11 cellular contexts compared by ENCODE assay signal in genomic region chr22:31846161-31847115, GRCh38.
DNase-seq lines count a peak whose midpoint lies in the region; ATAC-seq, FAIRE-seq and TF ChIP-seq lines count a peak whose summit lies in the region.
"Had no signal": no experiment of that assay in that cellular context is flagged by ENCODE, and none has a peak within 500 bp of the region (broad histone marks: within the 10 kb centered on the region; RNA-seq: fewer than 3 reads in every experiment).

No MANE protein-coding gene starts in this region.

- H3K4me2 ChIP-seq in Loucy (ENCODE audit: low read depth, low read length, poor library complexity, severe bottlenecking) = no peak overlapping the region
- no peak overlapping the region for H3K4me2 ChIP-seq in K562 (ENCODE audit: insufficient read depth, low read length)

- H3K4me1 Mint-ChIP-seq in activated CD4-positive, alpha-beta T cell treated with anti-CD3 and anti-CD28 coated beads for 36 hours = peaks cover 9% of the 10 kb centered on the region

- peak; percentile 32 for DNase-seq in activated CD4-positive, alpha-beta T cell treated with anti-CD3 and anti-CD28 coated beads for 36 hours
- DNase-seq in activated CD4-positive, alpha-beta T cell treated with anti-CD3 and anti-CD28 coated beads, Interleukin-2, amount 50 U/mL, for 4 hours = no peak
- peak; percentile 26 to 48 (median 32) for DNase-seq in K562 (ENCODE audit: extremely low read depth in 1 of 4, low spot score in 3 of 4)
- peak; percentile 83 for DNase-seq in non-pigmented ciliary epithelial cell (ENCODE audit: low read depth)
- DNase-seq in midbrain (lab: John Stamatoyannopoulos, UW) = no peak
- DNase-seq in NCI-H1092 (lab: John Stamatoyannopoulos, UW) = no peak
- DNase-seq: NCI-H1930 had no signal

- H3K36me3 ChIP-seq in Loucy (ENCODE audit: insufficient read depth, low read length) = peaks cover 72% of the 10 kb centered on the region; the same call in 1 of the 2 replicates
- peaks cover 59% of the 10 kb centered on the region; the same call in 2 of the 3 replicates for H3K36me3 ChIP-seq in K562 (ENCODE audit: control insufficient read depth, insufficient read depth, low read length)

- H3K4me3 ChIP-seq in Loucy (ENCODE audit: low read length, poor library complexity, severe bottlenecking) (no peak overlapping the region), K562 (no peak overlapping the region)

- H3K9me2 ChIP-seq in Loucy (replicated peaks; ENCODE audit: low read depth, low read length) = no peaks in the 10 kb centered on the region

- H3K27ac ChIP-seq in K562 (ENCODE audit: extremely low read depth, low read depth, low read length) = no peak overlapping the region
- H3K27ac ChIP-seq: C4-2B had no signal

- in situ Hi-C loops in K562 (cut with MboI) = no loop called here

- H3K9me3 ChIP-seq in Loucy (ENCODE audit: insufficient read depth, low read depth, low read length) (no peaks in the 10 kb centered on the region), K562 (replicated peaks; ENCODE audit: control insufficient read depth, insufficient read depth, low read depth, low read length) (no peaks in the 10 kb centered on the region)

- H3K36me3 Mint-ChIP-seq in activated CD4-positive, alpha-beta T cell treated with anti-CD3 and anti-CD28 coated beads for 36 hours (ENCODE audit: low read depth) = peaks cover 40% of the 10 kb centered on the region

- intact Hi-C loops in activated CD4-positive, alpha-beta T cell treated with anti-CD3 and anti-CD28 coated beads for 36 hours (cut with DNase I, micrococcal nuclease) = loop anchor here in 1 of 2 experiments (1.0 kb wide), 1 partner anchor 17 kb away; no protein-coding TSS in a partner anchor
- intact Hi-C loops in K562 (cut with micrococcal nuclease) = no loop called here

- TF ChIP-seq RAD21 in K562 (CRISPR knock-in tag; conservative IDR thresholded peaks at IDR 0.05 in 1 of 2, IDR thresholded peaks at IDR 0.05 in 1 of 2) = peak in 1 of 2 experiments; percentile 21; a peak in 1 of 4 replicates

- H2AFZ ChIP-seq in Loucy (ENCODE audit: low read length) = no peak overlapping the region
- no peak overlapping the region for H2AFZ ChIP-seq in K562 (ENCODE audit: low read depth, low read length)

- H4K20me1 ChIP-seq in Loucy (ENCODE audit: insufficient read depth, low read length, poor library complexity, severe bottlenecking) (no peaks in the 10 kb centered on the region), K562 (replicated peaks; ENCODE audit: control insufficient read depth, insufficient read depth, low read length) (no peaks in the 10 kb centered on the region)

- TF ChIP-seq CTCF in Loucy (conservative IDR thresholded peaks at IDR 0.05; ENCODE audit: low read length) (peak; percentile 53; the same call in 1 of the 2 replicates), K562 (IDR thresholded peaks at IDR 0.05 in 2 of 3, conservative IDR thresholded peaks at IDR 0.05 in 1 of 3; ENCODE audit: insufficient read depth in 2 of 3, low read depth in 1 of 3, low read length in 3 of 3) (peak; percentile 41 to 61 (median 45); a peak in 5 of 6 replicates)

- WGBS in K562 (ENCODE audit: insufficient coverage, low coverage, missing lambda C conversion rate) = 76% methylated on average over 4 of the region's 6 CpGs

- H3K4me1 ChIP-seq in Loucy (ENCODE audit: insufficient read depth, low read length, poor library complexity, severe bottlenecking) = no peaks in the 10 kb centered on the region
- no peaks in the 10 kb centered on the region for H3K4me1 ChIP-seq in K562 (replicated peaks in 1 of 2; ENCODE audit: control insufficient read depth in 2 of 2, insufficient read depth in 2 of 2, low read length in 2 of 2)

- TF ChIP-seq EP300 in K562 (IDR thresholded peaks at IDR 0.05; ENCODE audit: low read length) = no peak

- no peaks in the 10 kb centered on the region for H3K27me3 ChIP-seq in Loucy (ENCODE audit: insufficient read depth, low read length, poor library complexity, severe bottlenecking)
- no peaks in the 10 kb centered on the region for H3K27me3 ChIP-seq in K562 (ENCODE audit: control insufficient read depth in 2 of 2, insufficient read depth in 2 of 2, low read length in 2 of 2)

- POLR2A ChIA-PET in activated CD4-positive, alpha-beta T cell treated with anti-CD3 and anti-CD28 coated beads for 36 hours (lab: Charles Lee) = no interaction called here
- POLR2A ChIA-PET in K562 (lab: Yijun Ruan, JAX) = no interaction called here

- FAIRE-seq in K562 (lab: Jason Lieb, UNC) = peak; percentile 51

- H3F3A ChIP-seq in Loucy (ENCODE audit: low read depth) = no peaks in the 10 kb centered on the region

- H3K9ac ChIP-seq in Loucy (ENCODE audit: low read depth, low read length, poor library complexity, severe bottlenecking) (no peak overlapping the region), K562 (ENCODE audit: insufficient read depth in 1 of 2, low read depth in 2 of 2, low read length in 2 of 2) (no peak overlapping the region)

- H3K4me3 Mint-ChIP-seq in activated CD4-positive, alpha-beta T cell treated with anti-CD3 and anti-CD28 coated beads for 36 hours = no peak overlapping the region

- H3K79me2 ChIP-seq in Loucy (ENCODE audit: insufficient read depth, low read length) (no peaks in the 10 kb centered on the region), K562 (ENCODE audit: control insufficient read depth, insufficient read depth, low read length) (no peaks in the 10 kb centered on the region)

- H3K9me3 Mint-ChIP-seq in activated CD4-positive, alpha-beta T cell treated with anti-CD3 and anti-CD28 coated beads for 36 hours (ENCODE audit: low read depth) = no peaks in the 10 kb centered on the region

- ATAC-seq in activated CD4-positive, alpha-beta T cell treated with anti-CD3 and anti-CD28 coated beads for 36 hours = peak; percentile 51
- ATAC-seq in K562 = peak; percentile 85
- ATAC-seq in GM19023 (IDR thresholded peaks at IDR 0.05; ENCODE audit: unreplicated experiment) = no peak
- ATAC-seq: sciatic nerve had no signal

- no peaks in the 10 kb centered on the region for H3K9me1 ChIP-seq in K562 (ENCODE audit: control insufficient read depth, insufficient read depth, low read length)

- TF ChIP-seq POLR2A in K562 (conservative IDR thresholded peaks at IDR 0.05) = no peak

- H3K27me3 Mint-ChIP-seq in activated CD4-positive, alpha-beta T cell treated with anti-CD3 and anti-CD28 coated beads for 36 hours = no peaks in the 10 kb centered on the region

- H3K27ac Mint-ChIP-seq in activated CD4-positive, alpha-beta T cell treated with anti-CD3 and anti-CD28 coated beads for 36 hours = peak overlapping the region; percentile 2

- CTCF ChIA-PET in activated CD4-positive, alpha-beta T cell treated with anti-CD3 and anti-CD28 coated beads for 36 hours (lab: Charles Lee) = interaction anchor here (0.6 to 1.2 kb wide), 3 partner anchors 16 to 123 kb away, joined by 3 read pairs; no protein-coding TSS in a partner anchor
- CTCF ChIA-PET in K562 (lab: Yijun Ruan, JAX; ENCODE audit: low intra/inter-chr PET ratio) = interaction anchor here (0.5 kb wide), 1 partner anchor 50 kb away, joined by 3 read pairs; no protein-coding TSS in a partner anchor

- no TSS peak for BruUV-seq in K562 (replicated peaks; lab: Mats Ljungman, UMichigan)

TF ChIP-seq in K562, 482 proteins besides CTCF, POLR2A, EP300 and RAD21 (continues in another document):
- TF ChIP-seq, protein P1, sequence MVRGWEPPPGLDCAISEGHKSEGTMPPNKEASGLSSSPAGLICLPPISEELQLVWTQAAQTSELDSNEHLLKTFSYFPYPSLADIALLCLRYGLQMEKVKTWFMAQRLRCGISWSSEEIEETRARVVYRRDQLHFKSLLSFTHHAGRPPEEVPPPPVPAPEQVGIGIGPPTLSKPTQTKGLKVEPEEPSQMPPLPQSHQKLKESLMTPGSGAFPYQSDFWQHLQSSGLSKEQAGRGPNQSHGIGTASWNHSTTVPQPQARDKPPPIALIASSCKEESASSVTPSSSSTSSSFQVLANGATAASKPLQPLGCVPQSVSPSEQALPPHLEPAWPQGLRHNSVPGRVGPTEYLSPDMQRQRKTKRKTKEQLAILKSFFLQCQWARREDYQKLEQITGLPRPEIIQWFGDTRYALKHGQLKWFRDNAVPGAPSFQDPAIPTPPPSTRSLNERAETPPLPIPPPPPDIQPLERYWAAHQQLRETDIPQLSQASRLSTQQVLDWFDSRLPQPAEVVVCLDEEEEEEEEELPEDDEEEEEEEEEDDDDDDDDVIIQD (CRISPR knock-in tag; IDR thresholded peaks at IDR 0.05) = no peak
- TF ChIP-seq, protein P2, sequence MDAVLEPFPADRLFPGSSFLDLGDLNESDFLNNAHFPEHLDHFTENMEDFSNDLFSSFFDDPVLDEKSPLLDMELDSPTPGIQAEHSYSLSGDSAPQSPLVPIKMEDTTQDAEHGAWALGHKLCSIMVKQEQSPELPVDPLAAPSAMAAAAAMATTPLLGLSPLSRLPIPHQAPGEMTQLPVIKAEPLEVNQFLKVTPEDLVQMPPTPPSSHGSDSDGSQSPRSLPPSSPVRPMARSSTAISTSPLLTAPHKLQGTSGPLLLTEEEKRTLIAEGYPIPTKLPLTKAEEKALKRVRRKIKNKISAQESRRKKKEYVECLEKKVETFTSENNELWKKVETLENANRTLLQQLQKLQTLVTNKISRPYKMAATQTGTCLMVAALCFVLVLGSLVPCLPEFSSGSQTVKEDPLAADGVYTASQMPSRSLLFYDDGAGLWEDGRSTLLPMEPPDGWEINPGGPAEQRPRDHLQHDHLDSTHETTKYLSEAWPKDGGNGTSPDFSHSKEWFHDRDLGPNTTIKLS (IDR thresholded peaks at IDR 0.05; ENCODE audit: borderline replicate concordance, low read depth) = no peak
- TF ChIP-seq MAFF (IDR thresholded peaks at IDR 0.05; ENCODE audit: low read length) (0 out of 2 replicates have a peak, but pooled peaks have one; percentile 13), MAFG (tag; conservative IDR thresholded peaks at IDR 0.05) (peak; percentile 25; the same call in 1 of the 2 replicates), U2AF2 (optimal IDR thresholded peaks at IDR 0.05; ENCODE audit: low read depth, low read length) (no peak), SAP30 (IDR thresholded peaks at IDR 0.05; ENCODE audit: borderline replicate concordance, insufficient read depth, low read depth, low read length, poor library complexity, severe bottlenecking) (no peak), HMGN3 (IDR thresholded peaks at IDR 0.05; ENCODE audit: borderline replicate concordance, extremely low read depth, insufficient read length, low read depth, low read length) (no peak), C11orf30 (IDR thresholded peaks at IDR 0.05; ENCODE audit: low read depth) (peak; percentile 39; the same call in 1 of the 2 replicates), SRSF1 (IDR thresholded peaks at IDR 0.05; ENCODE audit: low read depth, low read length) (no peak)
- TF ChIP-seq, protein P3, sequence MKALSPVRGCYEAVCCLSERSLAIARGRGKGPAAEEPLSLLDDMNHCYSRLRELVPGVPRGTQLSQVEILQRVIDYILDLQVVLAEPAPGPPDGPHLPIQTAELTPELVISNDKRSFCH (CRISPR knock-in tag; IDR thresholded peaks at IDR 0.05) = no peak
- TF ChIP-seq, protein P3 (tag; IDR thresholded peaks at IDR 0.05) = no peak

Comparison
In these comparisons a context has a peak if more than half of its experiments do, and no peak if none do; other contexts are left out.
1. DNase-seq: peak in activated CD4-positive, alpha-beta T cell treated with anti-CD3 and anti-CD28 coated beads for 36 hours (single experiment), K562 (4 of 4) and non-pigmented ciliary epithelial cell (single experiment); none in activated CD4-positive, alpha-beta T cell treated with anti-CD3 and anti-CD28 coated beads, Interleukin-2, amount 50 U/mL, for 4 hours (0 of 2), midbrain (single experiment) and NCI-H1092 (single experiment).